16 cellular contexts compared by ENCODE assay signal in genomic region chrX:23887448-23887847, GRCh38. TPM values are rescaled to one million over a fixed set of nuclear protein-coding genes. Genes with fewer than 3 reads are reported as not detected.
"Had no signal": no experiment of that assay in that cellular context is flagged by ENCODE, and none has a peak within 500 bp of the region (broad histone marks: within the 10 kb centered on the region; RNA-seq: fewer than 3 reads in every experiment).

No MANE protein-coding gene starts in this region.

- H3K36me3 ChIP-seq: adrenal gland, esophagus muscularis mucosa, neural progenitor cell had no signal

- H3K9ac ChIP-seq: neural progenitor cell had no signal

- DNase-seq: activated naive CD4-positive, alpha-beta T cell treated with anti-CD3 and anti-CD28 coated beads, Interleukin-2, amount 50 U/mL, for 16 hours; activated T-cell treated with anti-CD3 and anti-CD28 coated beads, Interleukin-2, amount 50 U/mL, for 1 hour; adrenal gland; body of pancreas; left ventricle myocardium superior; mesendoderm; right cardiac atrium; stimulated activated CD4-positive, alpha-beta T cell treated with anti-CD3 and anti-CD28 coated beads, Interleukin-2, amount 100 ng/mL, for 24 hours; stimulated activated naive B cell treated with anti-CD40 and anti-IgM and Interleukin-4, amounts not matched to agents 10 μg/mL and 1 μg/mL and 100 μg/mL, for 72 hours; substantia nigra; T-helper 2 cell had no signal

- H3K27ac ChIP-seq: adrenal gland, body of pancreas, esophagus muscularis mucosa, neural progenitor cell had no signal

- H3K4me1 ChIP-seq: esophagus muscularis mucosa had no signal

- H3K27me3 ChIP-seq: adrenal gland, body of pancreas, esophagus muscularis mucosa, neural progenitor cell had no signal

- H3K9me3 ChIP-seq: adrenal gland, body of pancreas, esophagus muscularis mucosa had no signal

- H3K4me3 ChIP-seq: adrenal gland, body of pancreas, esophagus muscularis mucosa, neural progenitor cell had no signal

- ATAC-seq: activated CD4-positive, CD25-positive, alpha-beta regulatory T cell treated with anti-CD3 and anti-CD28 coated beads, Interleukin-2, amount 50 U/mL, for 24 hours; body of pancreas; left ventricle myocardium superior; right cardiac atrium; stimulated activated naive B cell treated with anti-CD40 and anti-IgM and Interleukin-4, amounts not matched to agents 10 μg/mL and 1 μg/mL and 100 μg/mL, for 72 hours had no signal

RNA-seq across cellular contexts. Expression of gene CXorf58, which starts 20.4 kb away (rescaled TPM):
- total RNA-seq: fibroblast of villous mesenchyme, left ventricle myocardium superior, ureter had no signal
